ENCODE assay signal across 8 cellular contexts in the genomic region with DNA sequence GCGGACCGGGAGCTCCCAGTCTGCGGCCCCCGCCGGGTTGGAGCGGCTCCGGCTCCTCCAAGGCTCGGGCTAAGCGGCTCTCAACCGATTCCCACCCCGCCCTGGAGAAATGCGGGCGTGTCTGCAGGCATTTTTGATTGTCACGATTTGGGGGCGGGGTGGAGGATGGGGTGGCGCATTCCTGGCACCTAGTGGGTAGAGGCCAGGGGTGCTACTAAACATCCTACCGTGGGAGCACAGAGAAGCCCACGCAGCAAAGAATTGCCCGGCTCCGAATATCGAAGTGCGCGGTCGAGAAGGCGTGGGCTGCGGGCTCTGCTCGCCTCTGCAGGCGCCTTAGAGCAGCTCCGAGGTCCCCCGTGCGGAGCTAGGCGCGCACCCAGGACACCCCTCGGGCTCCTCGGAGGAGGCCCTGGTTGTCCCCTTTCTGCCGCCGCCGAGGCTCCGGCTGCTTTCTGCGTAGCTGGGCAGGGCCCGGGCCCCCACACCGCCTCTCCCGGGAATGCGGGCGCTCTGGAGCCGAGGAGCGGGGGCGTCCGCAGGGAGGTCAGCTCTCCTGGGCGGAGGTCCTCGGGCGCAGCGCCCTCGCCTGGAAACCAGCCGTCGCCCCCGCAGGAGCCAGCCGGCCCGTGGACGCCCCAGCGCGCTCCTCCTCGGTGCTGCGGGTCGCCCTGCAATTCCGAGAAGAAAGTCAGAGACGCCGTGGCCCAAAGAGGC. TPM values are rescaled to one million over a fixed set of nuclear protein-coding genes. Genes with fewer than 3 reads are reported as not detected.
A peak's percentile ranks its signal among the peaks of the same experiment; 100 is the strongest.
DNase-seq lines count a peak whose midpoint lies in the region; ATAC-seq and TF ChIP-seq lines count a peak whose summit lies in the region.

No MANE protein-coding gene starts in this region.

- no peak for ATAC-seq in HG03175 (IDR thresholded peaks at IDR 0.05; ENCODE audit: unreplicated experiment)

- H3K4me1 Mint-ChIP-seq in neural crest cell = peaks cover 14% of the 10 kb centered on the region

- peaks cover 8 to 12% of the 10 kb centered on the region in 2 donors for H3K4me1 ChIP-seq in thyroid gland

- no peak overlapping the region for H3K27ac ChIP-seq in thyroid gland

- DNase-seq in DMS53 (lab: John Stamatoyannopoulos, UW) (peak; percentile 56), DMS53 treated with DMSO at 0.1 percent for 48 hours (lab: John Stamatoyannopoulos, UW; ENCODE audit: unreplicated experiment) (no peak), MG63 (peak; percentile 62), activated T-helper 1 cell treated with Interleukin-2 at 50 U/mL for 16 hours (ENCODE audit: low read depth) (peak; percentile 10), fibroblast of the aortic adventitia (ENCODE audit: low read depth) (peak; percentile 23), neural crest cell (ENCODE audit: low read depth, low spot score) (peak; percentile 40), thyroid gland (peak; percentile 47 to 48)

- no peaks in the 10 kb centered on the region for H3K36me3 Mint-ChIP-seq in neural crest cell (ENCODE audit: low read depth)

- H3K27me3 Mint-ChIP-seq in neural crest cell (ENCODE audit: low read depth) = peaks cover 42% of the 10 kb centered on the region

- no peak overlapping the region for H3K27ac Mint-ChIP-seq in neural crest cell (ENCODE audit: unreplicated experiment)

- intact Hi-C loops in thyroid gland (cut with DNase I) = no loop called here

- H3K27me3 ChIP-seq in MG63 = peaks cover 39% of the 10 kb centered on the region
- H3K27me3 ChIP-seq in thyroid gland = no peaks in the 10 kb centered on the region

- 1% methylated on average over 40 to 47 of the region's 68 CpGs for WGBS in thyroid gland, 2 donors

- peak overlapping the region; percentile 87 for H3K4me3 Mint-ChIP-seq in neural crest cell

- H3K4me3 ChIP-seq in MG63 (peak overlapping the region; percentile 36), fibroblast of the aortic adventitia (ENCODE audit: low read depth, low read length) (peak overlapping the region; percentile 65), thyroid gland (replicated peaks in 1 of 3) (peak overlapping the region in 2 of 3 donors; percentile 26 to 31)

- TF ChIP-seq POLR2A in thyroid gland (IDR thresholded peaks at IDR 0.05) = no peak

- TF ChIP-seq CTCF in fibroblast of the aortic adventitia (IDR thresholded peaks at IDR 0.05; ENCODE audit: insufficient read depth, low read length) (no peak), neural crest cell (conservative IDR thresholded peaks at IDR 0.05) (peak; percentile 42), thyroid gland (IDR thresholded peaks at IDR 0.05) (peak in 1 of 6 experiments; percentile 25)

- no peaks in the 10 kb centered on the region for H3K9me3 Mint-ChIP-seq in neural crest cell

- H3K36me3 ChIP-seq in MG63 = no peaks in the 10 kb centered on the region
- H3K36me3 ChIP-seq in thyroid gland = no peaks in the 10 kb centered on the region

- H3K9me3 ChIP-seq in MG63 = no peaks in the 10 kb centered on the region
- H3K9me3 ChIP-seq in thyroid gland = no peaks in the 10 kb centered on the region

RNA-seq across cellular contexts. Expression of gene LAMP3, which starts 16.5 kb away (rescaled TPM):
- total RNA-seq in MG63 (2014; rRNA removed; shearing (Covaris generic); ENCODE audit: low replicate concordance) = 0.53 TPM in 1 of 2 replicates, not detected in the other
- total RNA-seq in fibroblast of the aortic adventitia (ENCODE audit: low replicate concordance) (0.08 and 0.36 TPM in 2 replicates), neural crest cell (0.12 and 0.23 TPM in 2 replicates), thyroid gland (1 to 10 TPM in 2 of 4 donors, under 1 TPM in 2; 0.67 to 1.5 (median 1.0) TPM)
